Comparison of ENCODE assay signal across 1 cellular context in the genomic region with DNA sequence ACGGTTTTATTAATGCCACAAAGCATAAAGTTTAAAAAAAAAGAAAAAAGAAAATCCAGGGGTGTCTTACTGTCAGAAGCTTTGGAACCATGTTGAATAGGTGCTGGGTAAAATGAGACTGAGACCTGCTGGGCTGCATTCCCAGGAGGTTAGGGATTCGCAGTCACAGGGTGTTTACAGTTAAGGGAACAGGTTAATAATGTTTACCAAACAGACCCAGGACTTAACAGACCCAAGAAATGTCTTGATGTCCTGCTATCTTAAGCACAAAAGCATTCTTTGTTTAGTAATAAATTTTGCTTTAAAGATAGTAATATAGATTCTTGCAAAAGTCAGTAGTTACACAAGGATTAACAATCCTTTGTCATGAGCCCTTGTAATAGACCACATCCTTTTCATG.
TF ChIP-seq lines count a peak whose summit lies in the region.

No MANE protein-coding gene starts in this region.

TF ChIP-seq in H1, 55 proteins besides CTCF, POLR2A, EP300 and RAD21:
- TF ChIP-seq BACH1 (IDR thresholded peaks at IDR 0.05; ENCODE audit: low read length) (no peak), RXRA (IDR thresholded peaks at IDR 0.05; ENCODE audit: insufficient read depth, low read depth, low read length) (no peak), HDAC2 (IDR thresholded peaks at IDR 0.05; ENCODE audit: borderline replicate concordance in 1 of 2, low read depth in 2 of 2, low read length in 2 of 2) (0 out of 4 replicates have a peak, but pooled peaks of 1 of the 2 experiments have one; percentile 17)
